ENCODE assay signal across 1 cellular context in the genomic region with DNA sequence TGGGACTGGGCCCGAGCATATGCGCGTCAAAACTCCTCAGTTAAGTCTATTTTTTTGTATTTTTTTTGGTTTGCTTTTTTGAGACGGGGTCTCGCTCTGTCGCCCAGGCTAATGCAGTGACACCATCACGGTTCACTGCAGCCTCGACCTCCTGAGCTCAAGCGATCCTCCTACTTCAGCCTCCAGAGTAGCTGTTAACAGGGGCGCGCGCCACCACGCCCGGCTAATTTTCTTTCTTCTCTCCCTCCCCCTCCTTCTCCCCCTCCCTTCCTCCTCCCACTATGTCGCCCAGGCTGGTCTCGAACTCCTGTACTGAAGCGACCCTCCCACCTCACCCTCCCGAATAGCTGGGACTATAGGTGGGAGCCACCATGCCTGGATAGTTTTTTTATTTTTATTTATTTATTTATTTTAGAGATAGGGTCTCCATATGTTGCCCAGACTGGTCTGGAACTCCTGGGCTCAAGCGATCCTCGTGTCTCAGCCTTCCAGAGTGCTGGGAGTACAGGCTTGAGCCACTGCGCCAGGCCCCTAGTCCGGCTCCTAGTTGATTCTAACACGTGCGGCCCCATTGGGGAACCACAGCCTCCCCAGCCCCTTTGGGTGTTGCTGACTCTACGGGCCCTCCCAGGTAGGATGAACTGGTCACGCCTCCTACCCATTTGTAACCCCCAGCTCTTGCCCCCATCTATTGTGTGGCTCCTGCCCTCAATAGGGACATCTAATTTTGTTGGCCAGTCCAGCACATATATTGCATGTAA.
TF ChIP-seq lines count a peak whose summit lies in the region.

No MANE protein-coding gene starts in this region.

TF ChIP-seq in HCT116, 20 proteins besides CTCF, POLR2A, EP300 and RAD21 (continued from another document):
- TF ChIP-seq YY1 (IDR thresholded peaks at IDR 0.05; ENCODE audit: extremely low read depth, insufficient replicate concordance, low read depth, low read length) (no peak), SIN3A (IDR thresholded peaks at IDR 0.05; ENCODE audit: low read depth) (no peak), CEBPB (IDR thresholded peaks at IDR 0.05; ENCODE audit: low read depth) (no peak), ZFX (IDR thresholded peaks at IDR 0.05) (no peak), EGR1 (IDR thresholded peaks at IDR 0.05; ENCODE audit: low read depth) (no peak), TCF7L2 (IDR thresholded peaks at IDR 0.05; ENCODE audit: borderline replicate concordance, extremely low read depth, insufficient read depth, insufficient read length) (no peak), POLR2AphosphoS5 (IDR thresholded peaks at IDR 0.05; ENCODE audit: low read depth, low read length) (no peak), JUND (IDR thresholded peaks at IDR 0.05) (no peak), CBX3 (IDR thresholded peaks at IDR 0.05; ENCODE audit: low read depth) (no peak), ZNF274 (IDR thresholded peaks at IDR 0.05; ENCODE audit: low read depth, low read length) (no peak), SRF (IDR thresholded peaks at IDR 0.05; ENCODE audit: low read depth) (no peak), FOSL1 (IDR thresholded peaks at IDR 0.05; ENCODE audit: low read depth) (no peak), ELF1 (IDR thresholded peaks at IDR 0.05; ENCODE audit: borderline replicate concordance, low read depth) (no peak), EZH2 (IDR thresholded peaks at IDR 0.05) (no peak), SP1 (IDR thresholded peaks at IDR 0.05; ENCODE audit: low read depth) (no peak)
- TF ChIP-seq, protein P1, sequence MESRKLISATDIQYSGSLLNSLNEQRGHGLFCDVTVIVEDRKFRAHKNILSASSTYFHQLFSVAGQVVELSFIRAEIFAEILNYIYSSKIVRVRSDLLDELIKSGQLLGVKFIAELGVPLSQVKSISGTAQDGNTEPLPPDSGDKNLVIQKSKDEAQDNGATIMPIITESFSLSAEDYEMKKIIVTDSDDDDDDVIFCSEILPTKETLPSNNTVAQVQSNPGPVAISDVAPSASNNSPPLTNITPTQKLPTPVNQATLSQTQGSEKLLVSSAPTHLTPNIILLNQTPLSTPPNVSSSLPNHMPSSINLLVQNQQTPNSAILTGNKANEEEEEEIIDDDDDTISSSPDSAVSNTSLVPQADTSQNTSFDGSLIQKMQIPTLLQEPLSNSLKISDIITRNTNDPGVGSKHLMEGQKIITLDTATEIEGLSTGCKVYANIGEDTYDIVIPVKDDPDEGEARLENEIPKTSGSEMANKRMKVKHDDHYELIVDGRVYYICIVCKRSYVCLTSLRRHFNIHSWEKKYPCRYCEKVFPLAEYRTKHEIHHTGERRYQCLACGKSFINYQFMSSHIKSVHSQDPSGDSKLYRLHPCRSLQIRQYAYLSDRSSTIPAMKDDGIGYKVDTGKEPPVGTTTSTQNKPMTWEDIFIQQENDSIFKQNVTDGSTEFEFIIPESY (IDR thresholded peaks at IDR 0.05; ENCODE audit: extremely low read depth, insufficient replicate concordance, low read length) = no peak
- TF ChIP-seq, protein P2, sequence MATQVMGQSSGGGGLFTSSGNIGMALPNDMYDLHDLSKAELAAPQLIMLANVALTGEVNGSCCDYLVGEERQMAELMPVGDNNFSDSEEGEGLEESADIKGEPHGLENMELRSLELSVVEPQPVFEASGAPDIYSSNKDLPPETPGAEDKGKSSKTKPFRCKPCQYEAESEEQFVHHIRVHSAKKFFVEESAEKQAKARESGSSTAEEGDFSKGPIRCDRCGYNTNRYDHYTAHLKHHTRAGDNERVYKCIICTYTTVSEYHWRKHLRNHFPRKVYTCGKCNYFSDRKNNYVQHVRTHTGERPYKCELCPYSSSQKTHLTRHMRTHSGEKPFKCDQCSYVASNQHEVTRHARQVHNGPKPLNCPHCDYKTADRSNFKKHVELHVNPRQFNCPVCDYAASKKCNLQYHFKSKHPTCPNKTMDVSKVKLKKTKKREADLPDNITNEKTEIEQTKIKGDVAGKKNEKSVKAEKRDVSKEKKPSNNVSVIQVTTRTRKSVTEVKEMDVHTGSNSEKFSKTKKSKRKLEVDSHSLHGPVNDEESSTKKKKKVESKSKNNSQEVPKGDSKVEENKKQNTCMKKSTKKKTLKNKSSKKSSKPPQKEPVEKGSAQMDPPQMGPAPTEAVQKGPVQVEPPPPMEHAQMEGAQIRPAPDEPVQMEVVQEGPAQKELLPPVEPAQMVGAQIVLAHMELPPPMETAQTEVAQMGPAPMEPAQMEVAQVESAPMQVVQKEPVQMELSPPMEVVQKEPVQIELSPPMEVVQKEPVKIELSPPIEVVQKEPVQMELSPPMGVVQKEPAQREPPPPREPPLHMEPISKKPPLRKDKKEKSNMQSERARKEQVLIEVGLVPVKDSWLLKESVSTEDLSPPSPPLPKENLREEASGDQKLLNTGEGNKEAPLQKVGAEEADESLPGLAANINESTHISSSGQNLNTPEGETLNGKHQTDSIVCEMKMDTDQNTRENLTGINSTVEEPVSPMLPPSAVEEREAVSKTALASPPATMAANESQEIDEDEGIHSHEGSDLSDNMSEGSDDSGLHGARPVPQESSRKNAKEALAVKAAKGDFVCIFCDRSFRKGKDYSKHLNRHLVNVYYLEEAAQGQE (IDR thresholded peaks at IDR 0.05; ENCODE audit: low read depth) = no peak
- TF ChIP-seq, protein P3, sequence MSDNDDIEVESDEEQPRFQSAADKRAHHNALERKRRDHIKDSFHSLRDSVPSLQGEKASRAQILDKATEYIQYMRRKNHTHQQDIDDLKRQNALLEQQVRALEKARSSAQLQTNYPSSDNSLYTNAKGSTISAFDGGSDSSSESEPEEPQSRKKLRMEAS (IDR thresholded peaks at IDR 0.05) = no peak
- TF ChIP-seq, protein P4, sequence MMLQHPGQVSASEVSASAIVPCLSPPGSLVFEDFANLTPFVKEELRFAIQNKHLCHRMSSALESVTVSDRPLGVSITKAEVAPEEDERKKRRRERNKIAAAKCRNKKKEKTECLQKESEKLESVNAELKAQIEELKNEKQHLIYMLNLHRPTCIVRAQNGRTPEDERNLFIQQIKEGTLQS (IDR thresholded peaks at IDR 0.05) = no peak
